8 cellular contexts compared by ENCODE assay signal in the genomic region with DNA sequence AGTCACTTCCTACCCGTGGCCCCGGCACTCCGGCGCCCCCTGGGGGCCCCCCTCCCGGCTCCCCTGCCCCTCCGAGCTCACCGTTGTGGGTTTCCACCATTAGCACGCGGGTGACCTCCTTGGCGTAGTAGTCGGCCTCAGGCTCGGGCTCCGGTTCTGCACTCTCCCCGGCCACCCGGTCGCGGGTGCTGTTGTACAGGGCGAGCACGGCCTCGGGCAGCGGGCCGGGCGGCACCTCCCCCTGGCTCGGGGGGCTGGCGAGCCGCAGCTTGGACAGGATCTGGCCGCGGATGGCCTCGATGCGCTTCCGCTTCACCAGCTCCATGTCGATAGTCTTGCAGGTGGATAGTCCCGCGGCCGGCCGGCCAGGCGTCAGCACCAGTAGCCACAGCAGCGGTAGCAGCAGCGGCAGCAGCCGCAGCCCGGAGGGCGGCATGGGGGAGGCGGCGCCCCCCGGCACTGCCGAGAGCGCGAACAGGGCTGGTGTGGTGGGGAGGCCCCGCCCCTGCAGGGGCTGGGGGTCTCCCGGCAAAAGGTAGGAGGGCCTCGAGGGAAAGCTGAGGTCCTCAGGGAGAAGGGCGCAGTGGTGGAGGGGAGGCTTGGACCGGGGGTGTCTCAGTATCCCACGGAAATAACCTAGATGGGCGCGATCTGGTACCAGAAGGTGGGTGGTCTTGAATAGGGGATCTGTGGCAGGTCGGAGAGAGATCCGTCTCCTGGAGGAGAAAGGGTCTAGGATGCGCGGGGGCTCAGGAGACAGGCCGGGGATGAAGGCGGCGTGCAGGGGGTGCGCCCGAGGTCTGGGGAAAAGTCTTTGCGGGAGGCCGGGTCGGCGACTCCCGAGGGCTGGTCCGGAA. TPM values are rescaled to one million over a fixed set of nuclear protein-coding genes. Genes with fewer than 3 reads are reported as not detected.
DNase-seq lines count a peak whose midpoint lies in the region; ATAC-seq and TF ChIP-seq lines count a peak whose summit lies in the region.

No MANE protein-coding gene starts in this region.

- peaks cover 3% of the 10 kb centered on the region for H3K4me1 ChIP-seq in right cardiac atrium (ENCODE audit: control insufficient read depth, insufficient read depth, low read length)

- intact Hi-C loops in right cardiac atrium (cut with DNase I) (loop anchor here in 1 of 4 donors (10.0 kb wide), 1 partner anchor 82 kb away; a partner anchor contains a TSS), sciatic nerve (cut with DNase I) (no loop called here)

- H3K4me3 Mint-ChIP-seq in HFFc6: peak overlapping the region; percentile 99
- peak overlapping the region; percentile 100 for H3K4me3 Mint-ChIP-seq in activated naive CD8-positive, alpha-beta T cell

- peak overlapping the region; percentile 93 for H3K4me3 ChIP-seq in right cardiac atrium (ENCODE audit: low read length)

- peaks cover 30% of the 10 kb centered on the region for H3K4me1 Mint-ChIP-seq in HFFc6 (ENCODE audit: low read depth)
- peaks cover 55% of the 10 kb centered on the region for H3K4me1 Mint-ChIP-seq in activated naive CD8-positive, alpha-beta T cell (ENCODE audit: low read depth)

- WGBS in right cardiac atrium: under 1% methylated on average over 71 of the region's 71 CpGs

- peak; percentile 79 for TF ChIP-seq CTCF in HFFc6 (IDR thresholded peaks at IDR 0.05)

- H3K27ac Mint-ChIP-seq in HFFc6: peak overlapping the region; percentile 79
- H3K27ac Mint-ChIP-seq in activated naive CD8-positive, alpha-beta T cell: peak overlapping the region; percentile 98

- H3K9me3 ChIP-seq in right cardiac atrium (ENCODE audit: control insufficient read depth, low read length): no peaks in the 10 kb centered on the region

- H3K27ac ChIP-seq in right cardiac atrium (ENCODE audit: low read length): peak overlapping the region; percentile 79

- no peaks in the 10 kb centered on the region for H3K27me3 ChIP-seq in right cardiac atrium (ENCODE audit: control insufficient read depth, insufficient read depth)

- H3K36me3 Mint-ChIP-seq in HFFc6 (ENCODE audit: low read depth): peaks cover 5% of the 10 kb centered on the region
- peaks cover 5% of the 10 kb centered on the region for H3K36me3 Mint-ChIP-seq in activated naive CD8-positive, alpha-beta T cell

- ATAC-seq in SK-N-SH treated with all-trans-retinoic acid at 6 μM for 48 hours: peak; percentile 58
- peak; percentile 15 to 30 for ATAC-seq in right cardiac atrium
- ATAC-seq in sciatic nerve: peak; percentile 8
- no peak for ATAC-seq in GM18498 (IDR thresholded peaks at IDR 0.05; ENCODE audit: unreplicated experiment)
- no peak for ATAC-seq in GM18519 (IDR thresholded peaks at IDR 0.05; ENCODE audit: low FRiP score, unreplicated experiment)

- peak; percentile 78 for DNase-seq in CD1c-positive myeloid dendritic cell (ENCODE audit: extremely low spot score)
- DNase-seq in HFFc6: peak; percentile 33
- DNase-seq in right cardiac atrium: peak; percentile 72 to 91 (median 87)
- DNase-seq in sciatic nerve (ENCODE audit: low spot score): peak; percentile 81

- no peaks in the 10 kb centered on the region for H3K9me3 Mint-ChIP-seq in HFFc6
- no peaks in the 10 kb centered on the region for H3K9me3 Mint-ChIP-seq in activated naive CD8-positive, alpha-beta T cell (ENCODE audit: low read depth)

- H3K27me3 Mint-ChIP-seq in HFFc6 (ENCODE audit: insufficient read depth): no peaks in the 10 kb centered on the region
- no peaks in the 10 kb centered on the region for H3K27me3 Mint-ChIP-seq in activated naive CD8-positive, alpha-beta T cell

TF ChIP-seq in SK-N-SH treated with all-trans-retinoic acid at 6 μM for 48 hours, 23 proteins besides CTCF, POLR2A, EP300 and RAD21:
- no peak for TF ChIP-seq BACH2 (CRISPR knock-in tag; IDR thresholded peaks at IDR 0.05; ENCODE audit: borderline replicate concordance)
- TF ChIP-seq RARB (CRISPR knock-in tag; IDR thresholded peaks at IDR 0.05): no peak
- TF ChIP-seq, protein P1, sequence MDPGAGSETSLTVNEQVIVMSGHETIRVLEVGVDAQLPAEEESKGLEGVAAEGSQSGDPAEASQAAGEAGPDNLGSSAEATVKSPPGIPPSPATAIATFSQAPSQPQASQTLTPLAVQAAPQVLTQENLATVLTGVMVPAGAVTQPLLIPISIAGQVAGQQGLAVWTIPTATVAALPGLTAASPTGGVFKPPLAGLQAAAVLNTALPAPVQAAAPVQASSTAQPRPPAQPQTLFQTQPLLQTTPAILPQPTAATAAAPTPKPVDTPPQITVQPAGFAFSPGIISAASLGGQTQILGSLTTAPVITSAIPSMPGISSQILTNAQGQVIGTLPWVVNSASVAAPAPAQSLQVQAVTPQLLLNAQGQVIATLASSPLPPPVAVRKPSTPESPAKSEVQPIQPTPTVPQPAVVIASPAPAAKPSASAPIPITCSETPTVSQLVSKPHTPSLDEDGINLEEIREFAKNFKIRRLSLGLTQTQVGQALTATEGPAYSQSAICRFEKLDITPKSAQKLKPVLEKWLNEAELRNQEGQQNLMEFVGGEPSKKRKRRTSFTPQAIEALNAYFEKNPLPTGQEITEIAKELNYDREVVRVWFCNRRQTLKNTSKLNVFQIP (CRISPR knock-in tag; IDR thresholded peaks at IDR 0.05; ENCODE audit: borderline replicate concordance, low read depth): no peak
- TF ChIP-seq ZNF8 (CRISPR knock-in tag; IDR thresholded peaks at IDR 0.05): no peak
- no peak for TF ChIP-seq TCF4 (CRISPR knock-in tag; IDR thresholded peaks at IDR 0.05; ENCODE audit: borderline replicate concordance)
- TF ChIP-seq, protein P2, sequence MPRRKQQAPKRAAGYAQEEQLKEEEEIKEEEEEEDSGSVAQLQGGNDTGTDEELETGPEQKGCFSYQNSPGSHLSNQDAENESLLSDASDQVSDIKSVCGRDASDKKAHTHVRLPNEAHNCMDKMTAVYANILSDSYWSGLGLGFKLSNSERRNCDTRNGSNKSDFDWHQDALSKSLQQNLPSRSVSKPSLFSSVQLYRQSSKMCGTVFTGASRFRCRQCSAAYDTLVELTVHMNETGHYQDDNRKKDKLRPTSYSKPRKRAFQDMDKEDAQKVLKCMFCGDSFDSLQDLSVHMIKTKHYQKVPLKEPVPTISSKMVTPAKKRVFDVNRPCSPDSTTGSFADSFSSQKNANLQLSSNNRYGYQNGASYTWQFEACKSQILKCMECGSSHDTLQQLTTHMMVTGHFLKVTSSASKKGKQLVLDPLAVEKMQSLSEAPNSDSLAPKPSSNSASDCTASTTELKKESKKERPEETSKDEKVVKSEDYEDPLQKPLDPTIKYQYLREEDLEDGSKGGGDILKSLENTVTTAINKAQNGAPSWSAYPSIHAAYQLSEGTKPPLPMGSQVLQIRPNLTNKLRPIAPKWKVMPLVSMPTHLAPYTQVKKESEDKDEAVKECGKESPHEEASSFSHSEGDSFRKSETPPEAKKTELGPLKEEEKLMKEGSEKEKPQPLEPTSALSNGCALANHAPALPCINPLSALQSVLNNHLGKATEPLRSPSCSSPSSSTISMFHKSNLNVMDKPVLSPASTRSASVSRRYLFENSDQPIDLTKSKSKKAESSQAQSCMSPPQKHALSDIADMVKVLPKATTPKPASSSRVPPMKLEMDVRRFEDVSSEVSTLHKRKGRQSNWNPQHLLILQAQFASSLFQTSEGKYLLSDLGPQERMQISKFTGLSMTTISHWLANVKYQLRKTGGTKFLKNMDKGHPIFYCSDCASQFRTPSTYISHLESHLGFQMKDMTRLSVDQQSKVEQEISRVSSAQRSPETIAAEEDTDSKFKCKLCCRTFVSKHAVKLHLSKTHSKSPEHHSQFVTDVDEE (CRISPR knock-in tag; IDR thresholded peaks at IDR 0.05): no peak
- TF ChIP-seq PPARA (CRISPR knock-in tag; IDR thresholded peaks at IDR 0.05; ENCODE audit: borderline replicate concordance): no peak
- no peak for TF ChIP-seq TOX (CRISPR knock-in tag; IDR thresholded peaks at IDR 0.05; ENCODE audit: borderline replicate concordance)
- TF ChIP-seq CSDC2 (CRISPR knock-in tag; IDR thresholded peaks at IDR 0.05): no peak

RNA-seq across cellular contexts. Expression of a gene that starts 0.9 kb away (rescaled TPM):
- 100 to 1,000 TPM; 150 to 163 (median 158) TPM for total RNA-seq in HFFc6 (2021; fragmentation: NEBNext Ultra II Directional; extraction: Animal tissue kit (Norgen Biotek cat#: 25700))
- total RNA-seq in right cardiac atrium (10 to 100 TPM; 27.0 to 39.3 (median 33.3) TPM), sciatic nerve (33.7 TPM)
- polyA plus RNA-seq in right cardiac atrium: 23.9 TPM

RNA-seq across cellular contexts. Expression of a gene that starts 11.1 kb away (rescaled TPM):
- total RNA-seq in HFFc6 (2021; fragmentation: NEBNext Ultra II Directional; extraction: Animal tissue kit (Norgen Biotek cat#: 25700)): 1 to 10 TPM; 4.9 to 6.8 (median 6.3) TPM
- 1 to 10 TPM; 3.3 to 3.8 (median 3.5) TPM for total RNA-seq in right cardiac atrium
- 5.1 TPM for polyA plus RNA-seq in right cardiac atrium
- 4.1 TPM for total RNA-seq in sciatic nerve

RNA-seq across cellular contexts. Expression of a gene that starts 23.5 kb away (rescaled TPM):
- 1 to 10 TPM; 1.4 to 2.6 (median 1.7) TPM for total RNA-seq in HFFc6 (2021; fragmentation: NEBNext Ultra II Directional; extraction: Animal tissue kit (Norgen Biotek cat#: 25700))
- 1 to 10 TPM; 4.6 to 6.7 (median 5.8) TPM for total RNA-seq in right cardiac atrium
- polyA plus RNA-seq in right cardiac atrium: 8.5 TPM
- total RNA-seq in sciatic nerve: 23.5 TPM

RNA-seq across cellular contexts. Expression of a gene that starts 42.9 kb away (rescaled TPM):
- total RNA-seq in HFFc6 (2021; fragmentation: NEBNext Ultra II Directional; extraction: Animal tissue kit (Norgen Biotek cat#: 25700)): 10 to 100 TPM; 15.4 to 19.1 (median 16.8) TPM
- total RNA-seq in right cardiac atrium (10 to 100 TPM; 17.9 to 22.2 (median 18.9) TPM), sciatic nerve (29.8 TPM)
- 12.2 TPM for polyA plus RNA-seq in right cardiac atrium

RNA-seq across cellular contexts. Expression of a gene that starts 44.3 kb away (rescaled TPM):
- 10 to 100 TPM; 16.5 to 23.5 (median 18.1) TPM for total RNA-seq in HFFc6 (2021; fragmentation: NEBNext Ultra II Directional; extraction: Animal tissue kit (Norgen Biotek cat#: 25700))
- 10 to 100 TPM in 2 of 4 donors, 1 to 10 TPM in 2; 8.6 to 12.6 (median 10.8) TPM for total RNA-seq in right cardiac atrium
- 12.2 TPM for polyA plus RNA-seq in right cardiac atrium
- 12.0 TPM for total RNA-seq in sciatic nerve

Comparison
In these comparisons a context has a peak if more than half of its experiments do, and no peak if none do; other contexts are left out.
1. DNase-seq: peak in every context shown above with its lines; median percentile 87 in right cardiac atrium; 81 in sciatic nerve; 78 in CD1c-positive myeloid dendritic cell; 33 in HFFc6.
2. ATAC-seq: peak in SK-N-SH treated with all-trans-retinoic acid at 6 μM for 48 hours (single experiment), right cardiac atrium (2 of 2) and sciatic nerve (single experiment); none in GM18498 (single experiment) and GM18519 (single experiment).